1 cellular context compared by ENCODE assay signal in the genomic region with DNA sequence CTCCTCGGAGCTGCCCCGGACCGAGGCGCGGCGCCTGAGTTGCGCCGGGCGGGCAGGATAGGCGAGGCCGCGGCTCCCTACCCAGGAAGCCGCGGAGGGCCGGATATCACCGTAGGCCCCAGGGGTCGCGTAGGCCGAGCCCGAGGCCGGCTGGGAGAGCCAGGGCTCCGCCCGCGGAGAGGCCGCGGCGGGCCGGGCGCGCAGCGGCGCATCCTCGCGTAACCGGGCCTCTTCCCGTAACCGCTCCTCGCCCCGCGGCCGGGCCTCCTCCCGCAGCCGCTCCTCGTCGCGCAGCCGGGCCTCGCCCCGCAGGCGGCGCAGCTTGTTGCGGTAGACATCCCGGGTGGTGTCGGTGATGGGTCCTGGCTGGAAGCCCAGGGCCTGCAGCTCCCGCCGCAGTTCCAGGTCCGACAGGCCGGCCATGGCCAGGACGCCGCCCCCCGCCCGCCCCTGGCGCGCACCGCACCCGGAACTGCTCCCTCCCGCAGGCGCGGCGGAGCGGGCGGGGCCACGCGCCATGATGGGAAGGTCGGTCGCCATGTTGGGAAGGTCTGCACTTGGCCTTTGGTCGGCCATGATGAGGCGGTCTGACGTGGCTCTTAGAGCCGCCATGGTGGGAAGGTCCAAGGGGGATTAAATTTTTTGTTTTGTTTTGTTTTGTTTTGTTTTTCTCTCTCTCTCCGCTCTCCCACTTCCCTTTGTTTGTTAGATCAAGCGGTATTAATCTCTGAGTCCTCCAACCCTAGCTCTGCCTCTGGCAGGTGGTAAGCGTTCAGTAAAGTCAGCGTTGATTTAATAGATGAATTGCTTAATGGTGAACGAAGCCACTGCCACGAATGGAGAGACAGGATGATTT.
TF ChIP-seq lines count a peak whose summit lies in the region.

Gene LEMD2, minus strand, starts transcription at position 437 of the 856 bp plus-strand sequence. Its CDS starts 14 bp downstream, at position 423.

TF ChIP-seq in WTC11, 78 proteins besides CTCF, POLR2A, EP300 and RAD21 (continued from another document and continues in another):
- TF ChIP-seq ZBTB21 (CRISPR knock-in tag; IDR thresholded peaks at IDR 0.05; ENCODE audit: borderline replicate concordance) (no peak; the same call in 1 of the 2 replicates), ZNF423 (CRISPR knock-in tag; IDR thresholded peaks at IDR 0.05) (peak; percentile 65), USF1 (CRISPR knock-in tag; IDR thresholded peaks at IDR 0.05) (no peak), MXD4 (CRISPR knock-in tag; IDR thresholded peaks at IDR 0.05; ENCODE audit: borderline replicate concordance) (no peak), ELF4 (CRISPR knock-in tag; IDR thresholded peaks at IDR 0.05; ENCODE audit: low read depth) (0 out of 2 replicates have a peak, but pooled peaks have one; percentile 40), E2F5 (CRISPR knock-in tag; IDR thresholded peaks at IDR 0.05) (peak; percentile 81; the same call in 1 of the 2 replicates), ZNF396 (CRISPR knock-in tag; IDR thresholded peaks at IDR 0.05; ENCODE audit: borderline replicate concordance) (peak; percentile 92; the same call in 1 of the 2 replicates), PRDM15 (CRISPR knock-in tag; IDR thresholded peaks at IDR 0.05) (no peak), ESRRA (CRISPR knock-in tag; IDR thresholded peaks at IDR 0.05; ENCODE audit: borderline replicate concordance) (peak; percentile 67; the same call in 1 of the 2 replicates), NR2C2 (CRISPR knock-in tag; IDR thresholded peaks at IDR 0.05) (no peak), JUN (CRISPR knock-in tag; IDR thresholded peaks at IDR 0.05) (peak; percentile 59; the same call in 1 of the 2 replicates), NR1H2 (CRISPR knock-in tag; IDR thresholded peaks at IDR 0.05) (no peak), OVOL2 (CRISPR knock-in tag; IDR thresholded peaks at IDR 0.05; ENCODE audit: borderline replicate concordance) (no peak), NFE2L1 (CRISPR knock-in tag; IDR thresholded peaks at IDR 0.05) (0 out of 2 replicates have a peak, but pooled peaks have one; percentile 62), ZNF232 (CRISPR knock-in tag; IDR thresholded peaks at IDR 0.05) (no peak; the same call in 1 of the 2 replicates), NFYB (CRISPR knock-in tag; conservative IDR thresholded peaks at IDR 0.05; ENCODE audit: low read depth) (no peak), ERG (CRISPR knock-in tag; IDR thresholded peaks at IDR 0.05) (no peak), NFATC4 (CRISPR knock-in tag; IDR thresholded peaks at IDR 0.05) (no peak), TEAD4 (CRISPR knock-in tag; IDR thresholded peaks at IDR 0.05) (no peak), TP53 (CRISPR knock-in tag; IDR thresholded peaks at IDR 0.05) (no peak), CREM (CRISPR knock-in tag; IDR thresholded peaks at IDR 0.05) (peak; percentile 54; the same call in 1 of the 2 replicates), RELA (CRISPR knock-in tag; IDR thresholded peaks at IDR 0.05; ENCODE audit: borderline replicate concordance) (0 out of 2 replicates have a peak, but pooled peaks have one; percentile 59), ZNF317 (CRISPR knock-in tag; IDR thresholded peaks at IDR 0.05; ENCODE audit: borderline replicate concordance, low read depth) (no peak), CBFB (CRISPR knock-in tag; IDR thresholded peaks at IDR 0.05; ENCODE audit: low read depth) (no peak), ETV6 (CRISPR knock-in tag; IDR thresholded peaks at IDR 0.05) (peak; percentile 61; the same call in 1 of the 2 replicates), ATF2 (CRISPR knock-in tag; IDR thresholded peaks at IDR 0.05; ENCODE audit: borderline replicate concordance, low read depth) (no peak), GRHL2 (CRISPR knock-in tag; IDR thresholded peaks at IDR 0.05; ENCODE audit: insufficient replicate concordance, severe bottlenecking) (no peak), MYBL2 (CRISPR knock-in tag; IDR thresholded peaks at IDR 0.05) (no peak), SMAD4 (CRISPR knock-in tag; IDR thresholded peaks at IDR 0.05) (no peak)
- TF ChIP-seq, protein P1, sequence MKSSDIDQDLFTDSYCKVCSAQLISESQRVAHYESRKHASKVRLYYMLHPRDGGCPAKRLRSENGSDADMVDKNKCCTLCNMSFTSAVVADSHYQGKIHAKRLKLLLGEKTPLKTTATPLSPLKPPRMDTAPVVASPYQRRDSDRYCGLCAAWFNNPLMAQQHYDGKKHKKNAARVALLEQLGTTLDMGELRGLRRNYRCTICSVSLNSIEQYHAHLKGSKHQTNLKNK (CRISPR knock-in tag; IDR thresholded peaks at IDR 0.05) = no peak
- TF ChIP-seq, protein P2, sequence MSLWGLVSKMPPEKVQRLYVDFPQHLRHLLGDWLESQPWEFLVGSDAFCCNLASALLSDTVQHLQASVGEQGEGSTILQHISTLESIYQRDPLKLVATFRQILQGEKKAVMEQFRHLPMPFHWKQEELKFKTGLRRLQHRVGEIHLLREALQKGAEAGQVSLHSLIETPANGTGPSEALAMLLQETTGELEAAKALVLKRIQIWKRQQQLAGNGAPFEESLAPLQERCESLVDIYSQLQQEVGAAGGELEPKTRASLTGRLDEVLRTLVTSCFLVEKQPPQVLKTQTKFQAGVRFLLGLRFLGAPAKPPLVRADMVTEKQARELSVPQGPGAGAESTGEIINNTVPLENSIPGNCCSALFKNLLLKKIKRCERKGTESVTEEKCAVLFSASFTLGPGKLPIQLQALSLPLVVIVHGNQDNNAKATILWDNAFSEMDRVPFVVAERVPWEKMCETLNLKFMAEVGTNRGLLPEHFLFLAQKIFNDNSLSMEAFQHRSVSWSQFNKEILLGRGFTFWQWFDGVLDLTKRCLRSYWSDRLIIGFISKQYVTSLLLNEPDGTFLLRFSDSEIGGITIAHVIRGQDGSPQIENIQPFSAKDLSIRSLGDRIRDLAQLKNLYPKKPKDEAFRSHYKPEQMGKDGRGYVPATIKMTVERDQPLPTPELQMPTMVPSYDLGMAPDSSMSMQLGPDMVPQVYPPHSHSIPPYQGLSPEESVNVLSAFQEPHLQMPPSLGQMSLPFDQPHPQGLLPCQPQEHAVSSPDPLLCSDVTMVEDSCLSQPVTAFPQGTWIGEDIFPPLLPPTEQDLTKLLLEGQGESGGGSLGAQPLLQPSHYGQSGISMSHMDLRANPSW (CRISPR knock-in tag; conservative IDR thresholded peaks at IDR 0.05; ENCODE audit: low read depth) = no peak
- TF ChIP-seq, protein P3, sequence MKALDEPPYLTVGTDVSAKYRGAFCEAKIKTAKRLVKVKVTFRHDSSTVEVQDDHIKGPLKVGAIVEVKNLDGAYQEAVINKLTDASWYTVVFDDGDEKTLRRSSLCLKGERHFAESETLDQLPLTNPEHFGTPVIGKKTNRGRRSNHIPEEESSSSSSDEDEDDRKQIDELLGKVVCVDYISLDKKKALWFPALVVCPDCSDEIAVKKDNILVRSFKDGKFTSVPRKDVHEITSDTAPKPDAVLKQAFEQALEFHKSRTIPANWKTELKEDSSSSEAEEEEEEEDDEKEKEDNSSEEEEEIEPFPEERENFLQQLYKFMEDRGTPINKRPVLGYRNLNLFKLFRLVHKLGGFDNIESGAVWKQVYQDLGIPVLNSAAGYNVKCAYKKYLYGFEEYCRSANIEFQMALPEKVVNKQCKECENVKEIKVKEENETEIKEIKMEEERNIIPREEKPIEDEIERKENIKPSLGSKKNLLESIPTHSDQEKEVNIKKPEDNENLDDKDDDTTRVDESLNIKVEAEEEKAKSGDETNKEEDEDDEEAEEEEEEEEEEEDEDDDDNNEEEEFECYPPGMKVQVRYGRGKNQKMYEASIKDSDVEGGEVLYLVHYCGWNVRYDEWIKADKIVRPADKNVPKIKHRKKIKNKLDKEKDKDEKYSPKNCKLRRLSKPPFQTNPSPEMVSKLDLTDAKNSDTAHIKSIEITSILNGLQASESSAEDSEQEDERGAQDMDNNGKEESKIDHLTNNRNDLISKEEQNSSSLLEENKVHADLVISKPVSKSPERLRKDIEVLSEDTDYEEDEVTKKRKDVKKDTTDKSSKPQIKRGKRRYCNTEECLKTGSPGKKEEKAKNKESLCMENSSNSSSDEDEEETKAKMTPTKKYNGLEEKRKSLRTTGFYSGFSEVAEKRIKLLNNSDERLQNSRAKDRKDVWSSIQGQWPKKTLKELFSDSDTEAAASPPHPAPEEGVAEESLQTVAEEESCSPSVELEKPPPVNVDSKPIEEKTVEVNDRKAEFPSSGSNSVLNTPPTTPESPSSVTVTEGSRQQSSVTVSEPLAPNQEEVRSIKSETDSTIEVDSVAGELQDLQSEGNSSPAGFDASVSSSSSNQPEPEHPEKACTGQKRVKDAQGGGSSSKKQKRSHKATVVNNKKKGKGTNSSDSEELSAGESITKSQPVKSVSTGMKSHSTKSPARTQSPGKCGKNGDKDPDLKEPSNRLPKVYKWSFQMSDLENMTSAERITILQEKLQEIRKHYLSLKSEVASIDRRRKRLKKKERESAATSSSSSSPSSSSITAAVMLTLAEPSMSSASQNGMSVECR (CRISPR knock-in tag; IDR thresholded peaks at IDR 0.05; ENCODE audit: borderline replicate concordance) = 0 out of 2 replicates have a peak, but pooled peaks have one; percentile 64
- TF ChIP-seq, protein P4, sequence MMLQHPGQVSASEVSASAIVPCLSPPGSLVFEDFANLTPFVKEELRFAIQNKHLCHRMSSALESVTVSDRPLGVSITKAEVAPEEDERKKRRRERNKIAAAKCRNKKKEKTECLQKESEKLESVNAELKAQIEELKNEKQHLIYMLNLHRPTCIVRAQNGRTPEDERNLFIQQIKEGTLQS (CRISPR knock-in tag; conservative IDR thresholded peaks at IDR 0.05) = no peak
- TF ChIP-seq, protein P5, sequence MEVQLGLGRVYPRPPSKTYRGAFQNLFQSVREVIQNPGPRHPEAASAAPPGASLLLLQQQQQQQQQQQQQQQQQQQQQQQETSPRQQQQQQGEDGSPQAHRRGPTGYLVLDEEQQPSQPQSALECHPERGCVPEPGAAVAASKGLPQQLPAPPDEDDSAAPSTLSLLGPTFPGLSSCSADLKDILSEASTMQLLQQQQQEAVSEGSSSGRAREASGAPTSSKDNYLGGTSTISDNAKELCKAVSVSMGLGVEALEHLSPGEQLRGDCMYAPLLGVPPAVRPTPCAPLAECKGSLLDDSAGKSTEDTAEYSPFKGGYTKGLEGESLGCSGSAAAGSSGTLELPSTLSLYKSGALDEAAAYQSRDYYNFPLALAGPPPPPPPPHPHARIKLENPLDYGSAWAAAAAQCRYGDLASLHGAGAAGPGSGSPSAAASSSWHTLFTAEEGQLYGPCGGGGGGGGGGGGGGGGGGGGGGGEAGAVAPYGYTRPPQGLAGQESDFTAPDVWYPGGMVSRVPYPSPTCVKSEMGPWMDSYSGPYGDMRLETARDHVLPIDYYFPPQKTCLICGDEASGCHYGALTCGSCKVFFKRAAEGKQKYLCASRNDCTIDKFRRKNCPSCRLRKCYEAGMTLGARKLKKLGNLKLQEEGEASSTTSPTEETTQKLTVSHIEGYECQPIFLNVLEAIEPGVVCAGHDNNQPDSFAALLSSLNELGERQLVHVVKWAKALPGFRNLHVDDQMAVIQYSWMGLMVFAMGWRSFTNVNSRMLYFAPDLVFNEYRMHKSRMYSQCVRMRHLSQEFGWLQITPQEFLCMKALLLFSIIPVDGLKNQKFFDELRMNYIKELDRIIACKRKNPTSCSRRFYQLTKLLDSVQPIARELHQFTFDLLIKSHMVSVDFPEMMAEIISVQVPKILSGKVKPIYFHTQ (CRISPR knock-in tag; IDR thresholded peaks at IDR 0.05) = no peak
